In genomic region chr3:47296562-47297302, GRCh38 we compare ENCODE assay signal across 12 cellular contexts. TPM values are rescaled to one million over a fixed set of nuclear protein-coding genes. Genes with fewer than 3 reads are reported as not detected.
DNase-seq lines count a peak whose midpoint lies in the region; ATAC-seq, FAIRE-seq and TF ChIP-seq lines count a peak whose summit lies in the region.
"Had no signal": no experiment of that assay in that cellular context is flagged by ENCODE, and none has a peak within 500 bp of the region (broad histone marks: within the 10 kb centered on the region; RNA-seq: fewer than 3 reads in every experiment).

No MANE protein-coding gene starts in this region.

- no peak for TF ChIP-seq CTCF in CD14-positive monocyte (IDR thresholded peaks at IDR 0.05)
- no peak for TF ChIP-seq CTCF in activated B cell treated with CpG ODN at 0.5 μM for 24 hours (IDR thresholded peaks at IDR 0.05)
- no peak for TF ChIP-seq CTCF in GM10266 (IDR thresholded peaks at IDR 0.05; ENCODE audit: control insufficient read depth, insufficient read depth, low read depth, missing control alignments)

- FAIRE-seq in GM18507 (lab: Jason Lieb, UNC), result peak; percentile 81
- FAIRE-seq: HTR-8/SVneo had no signal

- peak; percentile 15 for ATAC-seq in activated B cell treated with CpG ODN at 0.5 μM for 24 hours (ENCODE audit: low read depth)
- ATAC-seq: psoas muscle had no signal

- intact Hi-C loops in CD14-positive monocyte (cut with micrococcal nuclease), result no loop called here
- intact Hi-C loops in activated B cell treated with CpG ODN at 0.5 μM for 24 hours (cut with micrococcal nuclease), result no loop called here

- CTCF ChIA-PET in activated B cell treated with CpG ODN at 0.5 μM for 24 hours (lab: Charles Lee), result no interaction called here

- POLR2A ChIA-PET in activated B cell treated with CpG ODN at 0.5 μM for 24 hours (lab: Charles Lee), result no interaction called here

- H3K36me3 Mint-ChIP-seq in CD14-positive monocyte (peaks cover 39 to 55% of the 10 kb centered on the region in 2 donors), activated B cell treated with CpG ODN at 0.5 μM for 24 hours (ENCODE audit: low read depth) (peaks cover 35% of the 10 kb centered on the region)

- no peak for DNase-seq in CD14-positive monocyte (ENCODE audit: low spot score)
- no peak for DNase-seq in GM18507 (ENCODE audit: extremely low spot score, insufficient read length, low read depth)
- no peak for DNase-seq in activated B cell treated with CpG ODN at 0.5 μM for 24 hours
- peak; percentile 22 for DNase-seq in myocyte (ENCODE audit: low read depth)
- no peak for DNase-seq in NCI-H82 treated with DMSO at 0.1 percent for 48 hours (lab: John Stamatoyannopoulos, UW; ENCODE audit: unreplicated experiment)
- DNase-seq in NCI-H2171 treated with DMSO at 0.1 percent for 48 hours (lab: John Stamatoyannopoulos, UW), result no peak
- no peak for DNase-seq in NCI-H69 (lab: John Stamatoyannopoulos, UW)
- DNase-seq in GM10266 (ENCODE audit: extremely low spot score), result no peak
- DNase-seq: C1 segment of cervical spinal cord, erythroblast, psoas muscle had no signal

- H3K27me3 Mint-ChIP-seq in CD14-positive monocyte (ENCODE audit: low read depth in 3 of 3) (no peaks in the 10 kb centered on the region), activated B cell treated with CpG ODN at 0.5 μM for 24 hours (no peaks in the 10 kb centered on the region)

- H3K9me3 Mint-ChIP-seq in CD14-positive monocyte (no peaks in the 10 kb centered on the region), activated B cell treated with CpG ODN at 0.5 μM for 24 hours (no peaks in the 10 kb centered on the region)

- H3K4me1 Mint-ChIP-seq in CD14-positive monocyte (peaks cover 73% of the 10 kb centered on the region), activated B cell treated with CpG ODN at 0.5 μM for 24 hours (peaks cover 69% of the 10 kb centered on the region)

- H3K27ac Mint-ChIP-seq in CD14-positive monocyte (peak overlapping the region; percentile 11 to 88 (median 64)), activated B cell treated with CpG ODN at 0.5 μM for 24 hours (peak overlapping the region; percentile 63)

- H3K4me3 Mint-ChIP-seq in CD14-positive monocyte (peak overlapping the region; percentile 49 to 69), activated B cell treated with CpG ODN at 0.5 μM for 24 hours (peak overlapping the region; percentile 21)

RNA-seq across cellular contexts. Expression of gene KLHL18, which starts 14.0 kb away (rescaled TPM):
- 10 to 100 TPM; 45.3 to 63.3 TPM for polyA plus RNA-seq in CD14-positive monocyte
- total RNA-seq in activated B cell treated with CpG ODN at 0.5 μM for 24 hours (36.6 and 38.0 TPM in 2 replicates), myocyte (32.7 and 53.1 TPM in 2 replicates)
- 42.8 TPM for polyA plus RNA-seq in myocyte (2012)

RNA-seq across cellular contexts. Expression of gene KIF9, which starts 14.1 kb away (rescaled TPM):
- 1 to 10 TPM; 3.8 to 5.1 TPM for polyA plus RNA-seq in CD14-positive monocyte
- total RNA-seq in activated B cell treated with CpG ODN at 0.5 μM for 24 hours (2.3 and 2.5 TPM in 2 replicates), myocyte (6.9 and 8.9 TPM in 2 replicates)
- polyA plus RNA-seq in myocyte (2012), result 14.6 TPM
